ENCODE assay signal across 8 cellular contexts in genomic region chr9:88387733-88388202, GRCh38. TPM values are rescaled to one million over a fixed set of nuclear protein-coding genes. Genes with fewer than 3 reads are reported as not detected.
A peak's percentile ranks its signal among the peaks of the same experiment; 100 is the strongest.
DNase-seq lines count a peak whose midpoint lies in the region; ATAC-seq and TF ChIP-seq lines count a peak whose summit lies in the region.

No MANE protein-coding gene starts in this region.

- H3K27me3 Mint-ChIP-seq in activated CD4-positive, alpha-beta T cell treated with anti-CD3 and anti-CD28 coated beads for 36 hours = no peaks in the 10 kb centered on the region

- peaks cover 39% of the 10 kb centered on the region for H4K20me1 ChIP-seq in Loucy (ENCODE audit: insufficient read depth, low read length, poor library complexity, severe bottlenecking)

- peak overlapping the region; percentile 68 for H2AFZ ChIP-seq in Loucy (ENCODE audit: low read length)

- POLR2A ChIA-PET in activated CD4-positive, alpha-beta T cell treated with anti-CD3 and anti-CD28 coated beads for 36 hours (lab: Charles Lee) = no interaction called here

- CTCF ChIA-PET in activated CD4-positive, alpha-beta T cell treated with anti-CD3 and anti-CD28 coated beads for 36 hours (lab: Charles Lee) = interaction anchor here (0.9 to 1.0 kb wide), 2 partner anchors 35 to 413 kb away, joined by 3 read pairs; partner anchors contain the start of gene CDK20

- peak overlapping the region; percentile 70 for H3K4me2 ChIP-seq in Loucy (ENCODE audit: low read depth, low read length, poor library complexity, severe bottlenecking)

- H3K9me2 ChIP-seq in Loucy (replicated peaks; ENCODE audit: low read depth, low read length) = no peaks in the 10 kb centered on the region

- H3K27me3 ChIP-seq in Loucy (ENCODE audit: insufficient read depth, low read length, poor library complexity, severe bottlenecking) (no peaks in the 10 kb centered on the region), dorsolateral prefrontal cortex (no peaks in the 10 kb centered on the region), lower lobe of right lung (ENCODE audit: low read depth) (no peaks in the 10 kb centered on the region)

- peak overlapping the region; percentile 64 for H3K9ac ChIP-seq in Loucy (ENCODE audit: low read depth, low read length, poor library complexity, severe bottlenecking)

- H3K9me3 ChIP-seq in Loucy (ENCODE audit: insufficient read depth, low read depth, low read length) (no peaks in the 10 kb centered on the region), lower lobe of right lung (no peaks in the 10 kb centered on the region)

- H3K36me3 ChIP-seq in Loucy (ENCODE audit: insufficient read depth, low read length) = no peaks in the 10 kb centered on the region
- H3K36me3 ChIP-seq in lower lobe of right lung = no peaks in the 10 kb centered on the region

- H3K4me1 Mint-ChIP-seq in activated CD4-positive, alpha-beta T cell treated with anti-CD3 and anti-CD28 coated beads for 36 hours = peaks cover 38% of the 10 kb centered on the region

- no peaks in the 10 kb centered on the region for H3K9me3 Mint-ChIP-seq in activated CD4-positive, alpha-beta T cell treated with anti-CD3 and anti-CD28 coated beads for 36 hours (ENCODE audit: low read depth)

- DNase-seq in ELR (ENCODE audit: low read depth) (peak; percentile 73), dorsolateral prefrontal cortex (peak; percentile 26 to 74 (median 59)), lower lobe of right lung (peak; percentile 69), ecto neural progenitor cell (ENCODE audit: low spot score) (no peak)
- peak; percentile 45 for DNase-seq in activated CD4-positive, alpha-beta T cell treated with anti-CD3 and anti-CD28 coated beads for 36 hours
- DNase-seq in stimulated activated naive CD8-positive, alpha-beta T cell treated with anti-CD3 and anti-CD28 coated beads, Interleukin-15, Interleukin-2, amounts not matched to agents 100 U/mL and 50 U/mL, for 24 hours = peak; percentile 21

- H3K27ac ChIP-seq in dorsolateral prefrontal cortex (peak overlapping the region; percentile 75 to 99 (median 95)), lower lobe of right lung (peak overlapping the region; percentile 90)

- H3K27ac Mint-ChIP-seq in activated CD4-positive, alpha-beta T cell treated with anti-CD3 and anti-CD28 coated beads for 36 hours = peak overlapping the region; percentile 89

- peak overlapping the region; percentile 82 for H3K4me3 Mint-ChIP-seq in activated CD4-positive, alpha-beta T cell treated with anti-CD3 and anti-CD28 coated beads for 36 hours

- H3K4me3 ChIP-seq in Loucy (ENCODE audit: low read length, poor library complexity, severe bottlenecking) (peak overlapping the region; percentile 77), dorsolateral prefrontal cortex (peak overlapping the region; percentile 52 to 97 (median 88)), lower lobe of right lung (peak overlapping the region; percentile 87)

- ATAC-seq in GM21825 (IDR thresholded peaks at IDR 0.05; ENCODE audit: unreplicated experiment) (peak; percentile 0), lower lobe of right lung (peak; percentile 70 to 72)
- peak; percentile 8 for ATAC-seq in activated CD4-positive, alpha-beta T cell treated with anti-CD3 and anti-CD28 coated beads for 36 hours
- peak; percentile 3 for ATAC-seq in stimulated activated naive CD8-positive, alpha-beta T cell treated with anti-CD3 and anti-CD28 coated beads, Interleukin-15, Interleukin-2, amounts not matched to agents 100 U/mL and 50 U/mL, for 24 hours

- no peaks in the 10 kb centered on the region for H3F3A ChIP-seq in Loucy (ENCODE audit: low read depth)

- H3K36me3 Mint-ChIP-seq in activated CD4-positive, alpha-beta T cell treated with anti-CD3 and anti-CD28 coated beads for 36 hours (ENCODE audit: low read depth) = peaks cover 11% of the 10 kb centered on the region

- TF ChIP-seq CTCF in Loucy (conservative IDR thresholded peaks at IDR 0.05; ENCODE audit: low read length) (no peak), dorsolateral prefrontal cortex (IDR thresholded peaks at IDR 0.05 in 54 of 56, conservative IDR thresholded peaks at IDR 0.05 in 2 of 56; ENCODE audit: low read depth in 1 of 56, partially characterized antibody in 56 of 56) (peak in 1 of 56 donors; percentile 3), lower lobe of right lung (IDR thresholded peaks at IDR 0.05) (no peak)

- peaks cover 47% of the 10 kb centered on the region for H3K4me1 ChIP-seq in Loucy (ENCODE audit: insufficient read depth, low read length, poor library complexity, severe bottlenecking)
- H3K4me1 ChIP-seq in lower lobe of right lung = peaks cover 32% of the 10 kb centered on the region

- H3K79me2 ChIP-seq in Loucy (ENCODE audit: insufficient read depth, low read length) = peaks cover 39% of the 10 kb centered on the region

- intact Hi-C loops in activated CD4-positive, alpha-beta T cell treated with anti-CD3 and anti-CD28 coated beads for 36 hours (cut with DNase I, micrococcal nuclease) = loop anchor here (1.0 to 10.0 kb wide), 11 partner anchors 32 to 931 kb away; partner anchors contain the start of genes CDK20 (in 1 of the 2), NXNL2 (in 1 of the 2) and SECISBP2 (in 1 of the 2)
- intact Hi-C loops in dorsolateral prefrontal cortex (cut with DNase I) (loop anchor here (2.0 to 10.0 kb wide), 7 partner anchors 100 to 663 kb away; partner anchors contain the start of gene CTSL (in 2 of the 2)), lower lobe of right lung (cut with DNase I) (no loop called here)

RNA-seq across cellular contexts. Expression of gene SPIN1, which starts 0.5 kb away (rescaled TPM):
- 10 to 100 TPM; 17.9 to 22.1 TPM for total RNA-seq in activated CD4-positive, alpha-beta T cell treated with anti-CD3 and anti-CD28 coated beads for 36 hours
- total RNA-seq in dorsolateral prefrontal cortex (100 to 1,000 TPM in 118 of 120 experiments, 10 to 100 TPM in 2; 96.6 to 238 (median 174) TPM), lower lobe of right lung (59.5 TPM)

Comparison
In these comparisons a context has a peak if more than half of its experiments do, and no peak if none do; other contexts are left out.
1. ATAC-seq: peak in every context shown above with its lines; median percentile 71 in lower lobe of right lung; 8 in activated CD4-positive, alpha-beta T cell treated with anti-CD3 and anti-CD28 coated beads for 36 hours; 3 in stimulated activated naive CD8-positive, alpha-beta T cell treated with anti-CD3 and anti-CD28 coated beads, Interleukin-15, Interleukin-2, amounts not matched to agents 100 U/mL and 50 U/mL, for 24 hours; 0 in GM21825.